Comparison of ENCODE assay signal across 26 cellular contexts in the genomic region with DNA sequence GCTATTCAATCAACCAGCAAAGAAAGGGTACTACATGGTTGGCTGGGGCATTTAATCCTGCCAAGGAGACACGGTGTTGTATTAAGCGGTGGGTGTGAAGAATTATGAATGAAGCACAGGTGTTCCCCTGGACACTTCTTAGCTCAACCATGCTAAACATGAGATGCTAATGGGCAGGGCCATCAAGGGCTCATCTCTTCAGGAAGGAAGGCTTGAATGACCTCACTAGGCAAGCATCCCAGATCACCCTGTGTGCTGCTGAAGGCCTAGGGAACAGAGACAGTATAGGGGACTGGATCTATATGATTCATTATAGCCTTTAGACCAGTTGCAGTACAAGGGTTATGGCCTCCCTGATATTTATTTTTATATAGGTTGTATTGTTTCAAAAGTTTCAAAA.
"Had no signal": no experiment of that assay in that cellular context is flagged by ENCODE, and none has a peak within 500 bp of the region (broad histone marks: within the 10 kb centered on the region; RNA-seq: fewer than 3 reads in every experiment).

No MANE protein-coding gene starts in this region.

- ATAC-seq: activated CD8-positive, alpha-beta T cell treated with anti-CD3 and anti-CD28 coated beads for 36 hours; activated naive CD4-positive, alpha-beta T cell treated with anti-CD3 and anti-CD28 coated beads, Interleukin-2, amount 50 U/mL, for 72 hours; body of pancreas; Panc1 had no signal

- H3K4me1 Mint-ChIP-seq: activated CD4-positive, alpha-beta T cell treated with anti-CD3 and anti-CD28 coated beads, Interleukin-2, amount 10 ng/mL, durations not matched to agents 24 days and 14 days had no signal

- H3K27ac Mint-ChIP-seq: activated CD4-positive, alpha-beta T cell treated with anti-CD3 and anti-CD28 coated beads, Interleukin-2, amount 10 ng/mL, durations not matched to agents 24 days and 14 days; activated CD8-positive, alpha-beta T cell treated with anti-CD3 and anti-CD28 coated beads for 36 hours; activated naive CD4-positive, alpha-beta T cell treated with anti-CD3 and anti-CD28 coated beads for 36 hours; activated naive CD4-positive, alpha-beta T cell treated with anti-CD3 and anti-CD28 coated beads, Interleukin-2, amount 50 U/mL, for 72 hours; activated T-cell treated with anti-CD3 and anti-CD28 coated beads, Interleukin-2, amount 50 U/mL, for 24 hours had no signal

- H3K36me3 Mint-ChIP-seq: activated naive CD4-positive, alpha-beta T cell treated with anti-CD3 and anti-CD28 coated beads, Interleukin-2, amount 50 U/mL, for 72 hours had no signal

- DNase-seq: activated CD4-positive, alpha-beta T cell treated with anti-CD3 and anti-CD28 coated beads, Interleukin-2, amount 10 ng/mL, durations not matched to agents 24 days and 14 days; activated CD4-positive, alpha-beta T cell treated with anti-CD3 and anti-CD28 coated beads, Interleukin-2, amount 50 U/mL, for 4 hours; activated CD4-positive, CD25-positive, alpha-beta regulatory T cell; activated CD8-positive, alpha-beta T cell treated with anti-CD3 and anti-CD28 coated beads for 36 hours; activated gamma-delta T cell treated with Interleukin-2 at 50 U/mL for 16 hours; activated naive CD4-positive, alpha-beta T cell treated with anti-CD3 and anti-CD28 coated beads for 36 hours; activated T-cell treated with anti-CD3 and anti-CD28 coated beads, Interleukin-2, amount 50 U/mL, for 24 hours; adrenal gland; body of pancreas; Kasumi-1; KG1; MM.1S; MV-4-11; NCI-H1092; NCI-H1436 treated with DMSO at 0.1 percent for 48 hours; NCI-H1694 treated with DMSO at 0.1 percent for 48 hours; NCI-H2081; NCI-H345; NCI-H526 treated with DMSO at 0.1 percent for 48 hours; NCI-H774; SHP77; SJCRH30; T1000; WERI-Rb-1 had no signal

- H3K4me3 Mint-ChIP-seq: activated CD4-positive, alpha-beta T cell treated with anti-CD3 and anti-CD28 coated beads, Interleukin-2, amount 10 ng/mL, durations not matched to agents 24 days and 14 days; activated CD8-positive, alpha-beta T cell treated with anti-CD3 and anti-CD28 coated beads for 36 hours; activated naive CD4-positive, alpha-beta T cell treated with anti-CD3 and anti-CD28 coated beads for 36 hours; activated T-cell treated with anti-CD3 and anti-CD28 coated beads, Interleukin-2, amount 50 U/mL, for 24 hours had no signal

- H3K9me3 Mint-ChIP-seq: activated CD4-positive, alpha-beta T cell treated with anti-CD3 and anti-CD28 coated beads, Interleukin-2, amount 10 ng/mL, durations not matched to agents 24 days and 14 days; activated naive CD4-positive, alpha-beta T cell treated with anti-CD3 and anti-CD28 coated beads for 36 hours; activated T-cell treated with anti-CD3 and anti-CD28 coated beads, Interleukin-2, amount 50 U/mL, for 24 hours had no signal

- H3K27me3 Mint-ChIP-seq: activated CD4-positive, alpha-beta T cell treated with anti-CD3 and anti-CD28 coated beads, Interleukin-2, amount 10 ng/mL, durations not matched to agents 24 days and 14 days; activated CD8-positive, alpha-beta T cell treated with anti-CD3 and anti-CD28 coated beads for 36 hours; activated T-cell treated with anti-CD3 and anti-CD28 coated beads, Interleukin-2, amount 50 U/mL, for 24 hours had no signal
